Comparison of ENCODE assay signal across 27 cellular contexts in the genomic region with DNA sequence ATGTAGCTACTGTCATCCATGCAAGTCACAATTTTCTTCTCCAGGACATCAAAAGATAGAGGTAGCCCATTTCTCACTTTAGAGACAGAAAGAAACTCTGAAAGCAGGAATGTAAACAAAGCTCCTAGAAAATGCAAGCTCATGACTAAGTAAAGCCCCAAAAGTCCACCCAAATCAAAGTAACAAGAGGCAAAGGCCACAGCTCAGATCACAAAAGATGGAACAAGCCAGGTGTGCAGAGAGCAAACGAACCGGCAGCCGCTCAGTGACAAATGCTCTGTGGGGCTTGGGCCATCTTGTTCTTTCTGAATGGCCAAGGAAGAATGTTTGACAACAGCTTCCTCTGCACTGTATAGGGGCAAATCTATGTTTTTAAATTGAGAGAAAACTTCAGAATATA.
"Had no signal": no experiment of that assay in that cellular context is flagged by ENCODE, and none has a peak within 500 bp of the region (broad histone marks: within the 10 kb centered on the region; RNA-seq: fewer than 3 reads in every experiment).

No MANE protein-coding gene starts in this region.

- DNase-seq: activated B cell treated with CpG ODN at 0.5 μM for 24 hours; activated CD4-positive, alpha-beta T cell treated with anti-CD3 and anti-CD28 coated beads for 48 hours; activated CD4-positive, alpha-beta T cell treated with anti-CD3 and anti-CD28 coated beads, Interleukin-2, amount 50 U/mL, for 1 hour; activated CD4-positive, alpha-beta T cell treated with anti-CD3 and anti-CD28 coated beads, Interleukin-2, amount 50 U/mL, for 48 hours; activated CD8-positive, alpha-beta memory T cell treated with anti-CD3 and anti-CD28 coated beads for 24 hours; activated CD8-positive, alpha-beta T cell treated with anti-CD3 and anti-CD28 coated beads for 36 hours; activated effector memory CD4-positive, alpha-beta T cell treated with Interleukin-2 at 50 U/mL for 16 hours; activated gamma-delta T cell treated with Interleukin-2 at 50 U/mL for 16 hours; activated naive CD4-positive, alpha-beta T cell treated with anti-CD3 and anti-CD28 coated beads, Interleukin-2, amount 50 U/mL, for 16 hours; activated naive CD4-positive, alpha-beta T cell treated with Interleukin-2 at 50 U/mL for 16 hours; activated T-cell treated with anti-CD3 and anti-CD28 coated beads, Interleukin-2, amount 50 U/mL, for 4 hours; amniotic stem cell; anterior cingulate cortex; brain microvascular endothelial cell; dorsolateral prefrontal cortex; effector memory CD4-positive, alpha-beta T cell; endodermal cell; foreskin keratinocyte; gastrocnemius medialis; glutamatergic neuron; heart left ventricle; T-helper 17 cell; T1000 had no signal

- H3K9me3 ChIP-seq: gastrocnemius medialis, heart left ventricle had no signal

- FAIRE-seq: astrocyte, bronchial epithelial cell had no signal

- H3K36me3 ChIP-seq: brain microvascular endothelial cell, gastrocnemius medialis, heart left ventricle, WERI-Rb-1 had no signal

- H3K27ac ChIP-seq: brain microvascular endothelial cell, coronary artery, dorsolateral prefrontal cortex, foreskin keratinocyte, gastrocnemius medialis, heart left ventricle, WERI-Rb-1 had no signal

- H3K27me3 ChIP-seq: brain microvascular endothelial cell, foreskin keratinocyte, gastrocnemius medialis had no signal

- H3K4me3 ChIP-seq: coronary artery, dorsolateral prefrontal cortex, gastrocnemius medialis, heart left ventricle had no signal

- H3K4me1 ChIP-seq: foreskin keratinocyte, gastrocnemius medialis, heart left ventricle had no signal
